11 cellular contexts compared by ENCODE assay signal in genomic region chr9:16625831-16626230, GRCh38.
DNase-seq lines count a peak whose midpoint lies in the region; ATAC-seq and TF ChIP-seq lines count a peak whose summit lies in the region.
"Had no signal": no experiment of that assay in that cellular context is flagged by ENCODE, and none has a peak within 500 bp of the region (broad histone marks: within the 10 kb centered on the region; RNA-seq: fewer than 3 reads in every experiment).

No MANE protein-coding gene starts in this region.

- no peak overlapping the region for H2BK5ac ChIP-seq in neuronal stem cell (ENCODE audit: low read length)

- 91% methylated on average over 1 of the region's 1 CpG for WGBS in esophagus muscularis mucosa
- WGBS in neuronal stem cell (ENCODE audit: extremely low coverage in 2 of 2, insufficient read length in 2 of 2, insufficient replicate concordance in 1 of 2), 2 donors = no CpG with 5 or more reads among the region's 1 CpG
- WGBS in spleen, 5 donors = 66 to 80% (median 75%) methylated on average over 1 of the region's 1 CpG

- H3K9ac ChIP-seq in neuronal stem cell (ENCODE audit: low read depth, low read length, poor library complexity) = no peak overlapping the region

- H2BK120ac ChIP-seq in neuronal stem cell (ENCODE audit: low read depth, low read length) = no peak overlapping the region

- H3K23ac ChIP-seq in neuronal stem cell (ENCODE audit: low read depth, low read length, poor library complexity) = no peak overlapping the region

- H2AK5ac ChIP-seq in neuronal stem cell (ENCODE audit: low read depth, low read length) = no peak overlapping the region

- H3K18ac ChIP-seq in neuronal stem cell (ENCODE audit: low read length) = no peak overlapping the region

- no peaks in the 10 kb centered on the region for H3K27me3 ChIP-seq in esophagus muscularis mucosa
- no peaks in the 10 kb centered on the region for H3K27me3 ChIP-seq in neuronal stem cell (ENCODE audit: control insufficient read depth in 3 of 3, insufficient read depth in 3 of 3, low read depth in 1 of 3, low read length in 3 of 3)
- H3K27me3 ChIP-seq in spleen (replicated peaks in 1 of 7) = no peaks in the 10 kb centered on the region

- no peak overlapping the region for H2BK12ac ChIP-seq in neuronal stem cell (ENCODE audit: low read length)

- no peak overlapping the region for H3K4me2 ChIP-seq in neuronal stem cell (ENCODE audit: insufficient read depth, low read length, poor library complexity, severe bottlenecking)

- no peak overlapping the region for H3K14ac ChIP-seq in neuronal stem cell (ENCODE audit: low read length)

- H3K4me1 ChIP-seq in esophagus muscularis mucosa (peaks cover 18 to 46% (median 42%) of the 10 kb centered on the region in 4 donors), neuronal stem cell (ENCODE audit: control insufficient read depth in 2 of 2, insufficient read depth in 1 of 2, low read depth in 1 of 2, low read length in 2 of 2) (peaks cover 22 to 28% of the 10 kb centered on the region in 2 donors), spleen (no peaks in the 10 kb centered on the region)

- H4K91ac ChIP-seq in neuronal stem cell (ENCODE audit: low read depth, low read length, poor library complexity) = no peak overlapping the region

- H3K4me3 ChIP-seq in esophagus muscularis mucosa (no peak overlapping the region), neuronal stem cell (ENCODE audit: low read length in 2 of 2) (no peak overlapping the region), spleen (no peak overlapping the region)
- H3K4me3 ChIP-seq: GM12878 had no signal

- TF ChIP-seq CTCF in esophagus muscularis mucosa (IDR thresholded peaks at IDR 0.05) (no peak), spleen (IDR thresholded peaks at IDR 0.05 in 8 of 11, conservative IDR thresholded peaks at IDR 0.05 in 3 of 11) (no peak)

- DNase-seq in DMS 273 treated with DMSO at 0.1 percent for 48 hours (lab: John Stamatoyannopoulos, UW) (peak; percentile 32), NCI-H446 treated with DMSO at 0.1 percent for 48 hours (lab: John Stamatoyannopoulos, UW) (peak; percentile 71), esophagus muscularis mucosa (ENCODE audit: extremely low spot score) (no peak), neuronal stem cell (ENCODE audit: low spot score) (no peak), hippocampal formation (lab: John Stamatoyannopoulos, UW) (no peak), spleen (no peak)
- DNase-seq: activated CD4-positive, alpha-beta T cell treated with anti-CD3 and anti-CD28 coated beads, Interleukin-2, amount 10 ng/mL, durations not matched to agents 24 days and 14 days; CD4-positive, CD25-positive, alpha-beta regulatory T cell had no signal

- ATAC-seq in HG02623 (IDR thresholded peaks at IDR 0.05; ENCODE audit: unreplicated experiment) (no peak), HG02884 (IDR thresholded peaks at IDR 0.05; ENCODE audit: unreplicated experiment) (no peak)

- no peak for TF ChIP-seq EP300 in esophagus muscularis mucosa (IDR thresholded peaks at IDR 0.05)

- peak overlapping the region in 3 of 4 donors; percentile 28 to 58 (median 38) for H3K27ac ChIP-seq in esophagus muscularis mucosa (replicated peaks in 1 of 4)
- H3K27ac ChIP-seq in neuronal stem cell (replicated peaks; ENCODE audit: low read length) = no peak overlapping the region
- no peak overlapping the region for H3K27ac ChIP-seq in spleen

- H2AFZ ChIP-seq in neuronal stem cell (ENCODE audit: low read length) = peak overlapping the region; percentile 73

- intact Hi-C loops in esophagus muscularis mucosa (cut with DNase I) (no loop called here), spleen (cut with DNase I; ENCODE audit: low total_unique reads) (no loop called here)

- TF ChIP-seq POLR2A in esophagus muscularis mucosa (IDR thresholded peaks at IDR 0.05; ENCODE audit: low read depth) (no peak), spleen (IDR thresholded peaks at IDR 0.05) (no peak)

- H2BK15ac ChIP-seq in neuronal stem cell (ENCODE audit: low read length) = no peak overlapping the region

- H3K9me3 ChIP-seq in esophagus muscularis mucosa (no peaks in the 10 kb centered on the region), neuronal stem cell (replicated peaks in 1 of 2; ENCODE audit: control insufficient read depth in 2 of 2, insufficient read depth in 1 of 2, low read depth in 1 of 2, low read length in 2 of 2) (no peaks in the 10 kb centered on the region), spleen (no peaks in the 10 kb centered on the region)

- H3K79me1 ChIP-seq in neuronal stem cell (ENCODE audit: low read depth, low read length) = no peaks in the 10 kb centered on the region

- no peaks in the 10 kb centered on the region for H3K36me3 ChIP-seq in esophagus muscularis mucosa
- H3K36me3 ChIP-seq in neuronal stem cell (replicated peaks in 1 of 2; ENCODE audit: control insufficient read depth in 2 of 2, insufficient read depth in 2 of 2, low read length in 2 of 2) = no peaks in the 10 kb centered on the region
- no peaks in the 10 kb centered on the region for H3K36me3 ChIP-seq in spleen

- no peak overlapping the region for H4K8ac ChIP-seq in neuronal stem cell (ENCODE audit: low read depth, low read length)

- no peak overlapping the region for H3K4ac ChIP-seq in neuronal stem cell (ENCODE audit: low read length)

Comparison
In these comparisons a context has a peak if more than half of its experiments do, and no peak if none do; other contexts are left out.
1. DNase-seq: peak in DMS 273 treated with DMSO at 0.1 percent for 48 hours (single experiment) and NCI-H446 treated with DMSO at 0.1 percent for 48 hours (single experiment); none in esophagus muscularis mucosa (single experiment), neuronal stem cell (single experiment), hippocampal formation (0 of 2) and spleen (single experiment).
2. H3K27ac ChIP-seq: peak in esophagus muscularis mucosa (3 of 4); none in neuronal stem cell (single experiment) and spleen (0 of 8).